Comparison of ENCODE assay signal across 27 cellular contexts in the genomic region with DNA sequence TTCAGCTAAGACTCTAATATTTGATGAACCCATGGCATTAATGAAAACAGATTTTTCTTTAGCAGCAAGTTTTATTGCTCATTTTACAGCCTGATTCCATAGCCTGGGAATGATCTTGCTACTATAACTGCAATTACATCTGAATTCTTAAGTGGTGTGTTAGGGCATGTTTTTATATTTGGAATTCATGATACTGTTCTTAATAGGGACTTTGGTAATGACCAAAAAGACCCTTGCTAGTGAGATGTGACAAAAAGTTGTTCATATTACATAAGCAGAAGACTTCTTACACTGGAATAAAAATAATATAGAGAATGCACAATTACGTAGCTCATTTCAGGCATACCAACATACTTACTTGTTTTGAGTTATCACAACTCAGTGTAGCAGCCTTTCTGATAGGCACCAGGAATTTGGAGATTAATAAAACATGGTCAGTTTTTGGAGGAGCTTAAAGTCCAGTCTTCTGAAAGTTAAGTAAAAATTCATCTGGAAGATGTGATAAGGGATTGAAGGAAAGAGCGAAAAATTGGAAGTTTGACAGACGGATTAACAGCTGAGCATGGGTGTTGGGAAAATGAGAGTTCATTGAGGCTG.
"Had no signal": no experiment of that assay in that cellular context is flagged by ENCODE, and none has a peak within 500 bp of the region (broad histone marks: within the 10 kb centered on the region; RNA-seq: fewer than 3 reads in every experiment).

No MANE protein-coding gene starts in this region.

- H3K9me3 ChIP-seq: body of pancreas, gastroesophageal sphincter, neutrophil, pancreas, psoas muscle, tibial artery had no signal

- H3K27me3 ChIP-seq: body of pancreas, gastroesophageal sphincter, neutrophil, pancreas, tibial artery had no signal

- H3K36me3 ChIP-seq: gastroesophageal sphincter, neutrophil, pancreas, tibial artery, WERI-Rb-1 had no signal

- H3K27ac ChIP-seq: body of pancreas, gastroesophageal sphincter, neutrophil, pancreas, psoas muscle, tibial artery, WERI-Rb-1 had no signal

- DNase-seq: activated CD4-positive, alpha-beta T cell treated with anti-CD3 and anti-CD28 coated beads, Interleukin-2, amount 10 ng/mL, durations not matched to agents 7 days and 5 days; activated CD4-positive, CD25-positive, alpha-beta regulatory T cell treated with anti-CD3 and anti-CD28 coated beads, Interleukin-2, amount 50 U/mL, for 72 hours; activated CD8-positive, alpha-beta memory T cell treated with anti-CD3 and anti-CD28 coated beads, Interleukin-2, amount 10 ng/mL, durations not matched to agents 7 days and 5 days; activated CD8-positive, alpha-beta T cell treated with anti-CD3 and anti-CD28 coated beads for 36 hours; activated gamma-delta T cell; activated naive CD4-positive, alpha-beta T cell treated with anti-CD3 and anti-CD28 coated beads, Interleukin-2, amount 50 U/mL, for 16 hours; activated naive CD8-positive, alpha-beta T cell treated with anti-CD3 and anti-CD28 coated beads, Interleukin-2, amount 50 U/mL, for 24 hours; activated T-cell treated with anti-CD3 and anti-CD28 coated beads for 4 hours; body of pancreas; dermis blood vessel endothelial cell; effector CD8-positive, alpha-beta T cell; erythroblast; head of caudate nucleus; hypothalamus; left cardiac atrium; midbrain; natural killer cell; pancreas; psoas muscle; right cardiac atrium; stimulated activated CD4-positive, alpha-beta T cell treated with anti-CD3 and anti-CD28 coated beads, Interleukin-1b, Interleukin-23, amount 100 ng/mL, for 48 hours; stimulated activated naive CD8-positive, alpha-beta T cell treated with anti-CD3 and anti-CD28 coated beads, Interleukin-15, amount 100 ng/mL, for 72 hours; tibial artery; WERI-Rb-1 had no signal

- H3K4me3 ChIP-seq: body of pancreas, gastroesophageal sphincter, pancreas, psoas muscle, tibial artery had no signal

- H3K4me1 ChIP-seq: body of pancreas, gastroesophageal sphincter, pancreas, psoas muscle had no signal

- H3K4me1 Mint-ChIP-seq: activated CD4-positive, alpha-beta T cell treated with anti-CD3 and anti-CD28 coated beads, Interleukin-2, amount 10 ng/mL, durations not matched to agents 7 days and 5 days; activated CD8-positive, alpha-beta memory T cell treated with anti-CD3 and anti-CD28 coated beads, Interleukin-2, amount 10 ng/mL, durations not matched to agents 7 days and 5 days; activated naive CD8-positive, alpha-beta T cell treated with anti-CD3 and anti-CD28 coated beads, Interleukin-2, amount 50 U/mL, for 24 hours; natural killer cell; stimulated activated effector memory CD8-positive, alpha-beta T cell treated with anti-CD3 and anti-CD28 coated beads, Interleukin-12 subunit alpha, Interleukin-12 subunit beta, amount 100 ng/mL, for 72 hours; stimulated activated naive CD8-positive, alpha-beta T cell treated with anti-CD3 and anti-CD28 coated beads, Interleukin-15, amount 100 ng/mL, for 72 hours had no signal

- H3K36me3 Mint-ChIP-seq: activated CD8-positive, alpha-beta memory T cell treated with anti-CD3 and anti-CD28 coated beads, Interleukin-2, amount 10 ng/mL, durations not matched to agents 7 days and 5 days; natural killer cell; stimulated activated effector memory CD8-positive, alpha-beta T cell treated with anti-CD3 and anti-CD28 coated beads, Interleukin-12 subunit alpha, Interleukin-12 subunit beta, amount 100 ng/mL, for 72 hours had no signal

- H3K27me3 Mint-ChIP-seq: activated CD4-positive, alpha-beta T cell treated with anti-CD3 and anti-CD28 coated beads, Interleukin-2, amount 10 ng/mL, durations not matched to agents 7 days and 5 days; activated CD8-positive, alpha-beta memory T cell treated with anti-CD3 and anti-CD28 coated beads, Interleukin-2, amount 10 ng/mL, durations not matched to agents 7 days and 5 days; activated CD8-positive, alpha-beta T cell treated with anti-CD3 and anti-CD28 coated beads for 36 hours; stimulated activated naive CD8-positive, alpha-beta T cell treated with anti-CD3 and anti-CD28 coated beads, Interleukin-15, amount 100 ng/mL, for 72 hours had no signal

- H3K27ac Mint-ChIP-seq: activated CD4-positive, alpha-beta T cell treated with anti-CD3 and anti-CD28 coated beads, Interleukin-2, amount 10 ng/mL, durations not matched to agents 7 days and 5 days; activated CD8-positive, alpha-beta memory T cell treated with anti-CD3 and anti-CD28 coated beads, Interleukin-2, amount 10 ng/mL, durations not matched to agents 7 days and 5 days; activated CD8-positive, alpha-beta T cell treated with anti-CD3 and anti-CD28 coated beads for 36 hours; activated naive CD8-positive, alpha-beta T cell treated with anti-CD3 and anti-CD28 coated beads, Interleukin-2, amount 50 U/mL, for 24 hours; natural killer cell; stimulated activated effector memory CD8-positive, alpha-beta T cell treated with anti-CD3 and anti-CD28 coated beads, Interleukin-12 subunit alpha, Interleukin-12 subunit beta, amount 100 ng/mL, for 72 hours; stimulated activated naive CD8-positive, alpha-beta T cell treated with anti-CD3 and anti-CD28 coated beads, Interleukin-15, amount 100 ng/mL, for 72 hours had no signal

- H3K9me3 Mint-ChIP-seq: activated CD4-positive, alpha-beta T cell treated with anti-CD3 and anti-CD28 coated beads, Interleukin-2, amount 10 ng/mL, durations not matched to agents 7 days and 5 days; activated CD8-positive, alpha-beta T cell treated with anti-CD3 and anti-CD28 coated beads for 36 hours; activated naive CD8-positive, alpha-beta T cell treated with anti-CD3 and anti-CD28 coated beads, Interleukin-2, amount 50 U/mL, for 24 hours; natural killer cell; stimulated activated effector memory CD8-positive, alpha-beta T cell treated with anti-CD3 and anti-CD28 coated beads, Interleukin-12 subunit alpha, Interleukin-12 subunit beta, amount 100 ng/mL, for 72 hours had no signal

- ATAC-seq: activated CD8-positive, alpha-beta memory T cell treated with anti-CD3 and anti-CD28 coated beads, Interleukin-2, amount 10 ng/mL, durations not matched to agents 7 days and 5 days; activated CD8-positive, alpha-beta T cell treated with anti-CD3 and anti-CD28 coated beads for 36 hours; activated naive CD8-positive, alpha-beta T cell treated with anti-CD3 and anti-CD28 coated beads, Interleukin-2, amount 50 U/mL, for 24 hours; body of pancreas; gastroesophageal sphincter; left cardiac atrium; natural killer cell; pancreas; psoas muscle; right cardiac atrium; stimulated activated effector memory CD8-positive, alpha-beta T cell treated with anti-CD3 and anti-CD28 coated beads, Interleukin-12 subunit alpha, Interleukin-12 subunit beta, amount 100 ng/mL, for 72 hours; stimulated activated naive CD8-positive, alpha-beta T cell treated with anti-CD3 and anti-CD28 coated beads, Interleukin-15, amount 100 ng/mL, for 72 hours had no signal

- H3K4me3 Mint-ChIP-seq: activated CD4-positive, alpha-beta T cell treated with anti-CD3 and anti-CD28 coated beads, Interleukin-2, amount 10 ng/mL, durations not matched to agents 7 days and 5 days; activated CD8-positive, alpha-beta memory T cell treated with anti-CD3 and anti-CD28 coated beads, Interleukin-2, amount 10 ng/mL, durations not matched to agents 7 days and 5 days; activated CD8-positive, alpha-beta T cell treated with anti-CD3 and anti-CD28 coated beads for 36 hours; activated naive CD8-positive, alpha-beta T cell treated with anti-CD3 and anti-CD28 coated beads, Interleukin-2, amount 50 U/mL, for 24 hours; natural killer cell; stimulated activated effector memory CD8-positive, alpha-beta T cell treated with anti-CD3 and anti-CD28 coated beads, Interleukin-12 subunit alpha, Interleukin-12 subunit beta, amount 100 ng/mL, for 72 hours; stimulated activated naive CD8-positive, alpha-beta T cell treated with anti-CD3 and anti-CD28 coated beads, Interleukin-15, amount 100 ng/mL, for 72 hours had no signal
